In genomic region chr2:8569332-8569930, GRCh38 we compare ENCODE assay signal across 13 cellular contexts.
"Had no signal": no experiment of that assay in that cellular context is flagged by ENCODE, and none has a peak within 500 bp of the region (broad histone marks: within the 10 kb centered on the region; RNA-seq: fewer than 3 reads in every experiment).

No MANE protein-coding gene starts in this region.

- H3K27me3 Mint-ChIP-seq: activated T-cell treated with anti-CD3 and anti-CD28 coated beads, Interleukin-2, amount 50 U/mL, for 24 hours had no signal

- H3K9me3 ChIP-seq: esophagus squamous epithelium, ovary had no signal

- H3K4me1 ChIP-seq: esophagus squamous epithelium had no signal

- H3K27ac Mint-ChIP-seq: activated CD8-positive, alpha-beta memory T cell treated with anti-CD3 and anti-CD28 coated beads, Interleukin-2, amount 10 ng/mL, durations not matched to agents 7 days and 5 days; activated T-cell treated with anti-CD3 and anti-CD28 coated beads, Interleukin-2, amount 50 U/mL, for 24 hours had no signal

- H3K36me3 ChIP-seq: cardiac muscle cell, esophagus squamous epithelium, ovary had no signal

- H3K27ac ChIP-seq: cardiac muscle cell, esophagus squamous epithelium, hepatocyte, ovary had no signal

- ATAC-seq: activated CD8-positive, alpha-beta memory T cell treated with anti-CD3 and anti-CD28 coated beads, Interleukin-2, amount 10 ng/mL, durations not matched to agents 7 days and 5 days; left ventricle myocardium superior had no signal

- DNase-seq: activated CD4-positive, alpha-beta T cell treated with anti-CD3 and anti-CD28 coated beads, Interleukin-2, amount 50 U/mL, for 4 hours; activated CD8-positive, alpha-beta memory T cell treated with anti-CD3 and anti-CD28 coated beads, Interleukin-2, amount 10 ng/mL, durations not matched to agents 7 days and 5 days; activated naive CD4-positive, alpha-beta T cell treated with anti-CD3 and anti-CD28 coated beads, Interleukin-2, amount 50 U/mL, for 16 hours; activated T-cell treated with anti-CD3 and anti-CD28 coated beads, Interleukin-2, amount 50 U/mL, for 24 hours; effector CD4-positive, alpha-beta T cell; esophagus squamous epithelium; left ventricle myocardium superior; mesendoderm; stimulated activated CD4-positive, alpha-beta T cell treated with anti-CD3 and anti-CD28 coated beads, Interleukin-1b, Interleukin-23, amount 100 ng/mL, for 48 hours; SW 1271 had no signal

- H3K4me2 ChIP-seq: hepatocyte had no signal

- H3K4me3 Mint-ChIP-seq: activated CD8-positive, alpha-beta memory T cell treated with anti-CD3 and anti-CD28 coated beads, Interleukin-2, amount 10 ng/mL, durations not matched to agents 7 days and 5 days; activated T-cell treated with anti-CD3 and anti-CD28 coated beads, Interleukin-2, amount 50 U/mL, for 24 hours had no signal

- H3K4me3 ChIP-seq: cardiac muscle cell, esophagus squamous epithelium, hepatocyte, ovary had no signal

- H3K9me3 Mint-ChIP-seq: activated T-cell treated with anti-CD3 and anti-CD28 coated beads, Interleukin-2, amount 50 U/mL, for 24 hours had no signal

- H3K36me3 Mint-ChIP-seq: activated CD8-positive, alpha-beta memory T cell treated with anti-CD3 and anti-CD28 coated beads, Interleukin-2, amount 10 ng/mL, durations not matched to agents 7 days and 5 days had no signal

- H3K27me3 ChIP-seq: cardiac muscle cell, esophagus squamous epithelium, hepatocyte, ovary had no signal
